Comparison of ENCODE assay signal across 8 cellular contexts in genomic region chr15:85707519-85708338, GRCh38.
DNase-seq lines count a peak whose midpoint lies in the region; ATAC-seq, FAIRE-seq and TF ChIP-seq lines count a peak whose summit lies in the region.

No MANE protein-coding gene starts in this region.

- H3K36me3 Mint-ChIP-seq in astrocyte (ENCODE audit: low read depth, unreplicated experiment), result peaks cover 11% of the 10 kb centered on the region

- no peak for FAIRE-seq in astrocyte (lab: Jason Lieb, UNC)

- peak overlapping the region; percentile 47 for H3K4me3 Mint-ChIP-seq in astrocyte (ENCODE audit: unreplicated experiment)

- H3K27ac ChIP-seq in astrocyte (ENCODE audit: low read depth, low read length), result peak overlapping the region; percentile 46
- H3K27ac ChIP-seq in left lung, result peak overlapping the region; percentile 77 to 93
- peak overlapping the region; percentile 92 for H3K27ac ChIP-seq in thymus (ENCODE audit: low read depth)

- no peaks in the 10 kb centered on the region for H3K27me3 Mint-ChIP-seq in astrocyte (ENCODE audit: low read depth, unreplicated experiment)

- peak; percentile 2 to 11 for ATAC-seq in activated CD4-positive, CD25-positive, alpha-beta regulatory T cell treated with anti-CD3 and anti-CD28 coated beads, Interleukin-2, amount 50 U/mL, for 24 hours
- ATAC-seq in HG03571 (IDR thresholded peaks at IDR 0.05; ENCODE audit: unreplicated experiment) (peak; percentile 13), left lung (peak; percentile 52), HG02840 (IDR thresholded peaks at IDR 0.05; ENCODE audit: low FRiP score, unreplicated experiment) (no peak)

- H2AFZ ChIP-seq in astrocyte (ENCODE audit: low read depth, low read length), result no peak overlapping the region

- peaks cover 48% of the 10 kb centered on the region for H3K4me1 Mint-ChIP-seq in astrocyte (ENCODE audit: low read depth, unreplicated experiment)

- WGBS in thymus, result 45% methylated on average over 8 of the region's 8 CpGs

- no peak for DNase-seq in activated CD4-positive, CD25-positive, alpha-beta regulatory T cell (lab: John Stamatoyannopoulos, UW)
- DNase-seq in astrocyte (ENCODE audit: low read depth) (peak; percentile 39), left lung (no peak), anterior cingulate cortex (lab: John Stamatoyannopoulos, UW) (no peak)

- H3K27me3 ChIP-seq in astrocyte (ENCODE audit: insufficient read depth, low read length), result no peaks in the 10 kb centered on the region
- H3K27me3 ChIP-seq in left lung, result no peaks in the 10 kb centered on the region
- H3K27me3 ChIP-seq in thymus (ENCODE audit: control insufficient read depth, insufficient read depth), result no peaks in the 10 kb centered on the region

- no peaks in the 10 kb centered on the region for H3K9me3 Mint-ChIP-seq in astrocyte (ENCODE audit: unreplicated experiment)

- intact Hi-C loops in left lung (cut with DNase I), result loop anchor here in 1 of 2 donors (10.0 kb wide), 1 partner anchor 83 kb away; no protein-coding TSS in a partner anchor

- TF ChIP-seq CTCF in astrocyte (IDR thresholded peaks at IDR 0.05; ENCODE audit: insufficient read depth, low read depth, low read length) (no peak), left lung (IDR thresholded peaks at IDR 0.05) (no peak)

- peak overlapping the region; percentile 41 for H3K9ac ChIP-seq in astrocyte (ENCODE audit: low read length)

- no peaks in the 10 kb centered on the region for H3K79me2 ChIP-seq in astrocyte (ENCODE audit: insufficient read depth, low read length)

- H3K9me3 ChIP-seq in astrocyte (ENCODE audit: insufficient read depth, low read depth, low read length), result no peaks in the 10 kb centered on the region
- H3K9me3 ChIP-seq in left lung, result no peaks in the 10 kb centered on the region
- H3K9me3 ChIP-seq in thymus (ENCODE audit: control insufficient read depth), result no peaks in the 10 kb centered on the region

- H3K4me3 ChIP-seq in astrocyte (ENCODE audit: insufficient read depth, low read depth, low read length) (no peak overlapping the region), left lung (no peak overlapping the region), thymus (ENCODE audit: low read length) (peak overlapping the region; percentile 39)

- H3K27ac Mint-ChIP-seq in astrocyte (ENCODE audit: unreplicated experiment), result peak overlapping the region; percentile 75

- peak overlapping the region; percentile 67 for H3K4me2 ChIP-seq in astrocyte (ENCODE audit: low read length)

- H3K36me3 ChIP-seq in astrocyte (ENCODE audit: insufficient read depth, low read length) (no peaks in the 10 kb centered on the region), left lung (peaks cover 4 to 66% of the 10 kb centered on the region in 2 donors), thymus (ENCODE audit: control insufficient read depth, insufficient read depth) (peaks cover 12% of the 10 kb centered on the region)

- H3K4me1 ChIP-seq in astrocyte (ENCODE audit: insufficient read depth, low read length) (peaks cover 23% of the 10 kb centered on the region), left lung (peaks cover 34 to 67% of the 10 kb centered on the region in 2 donors), thymus (ENCODE audit: control insufficient read depth, insufficient read depth, low read length) (peaks cover 14% of the 10 kb centered on the region)

- peaks cover 5% of the 10 kb centered on the region for H4K20me1 ChIP-seq in astrocyte (ENCODE audit: insufficient read depth, low read length)
